16 cellular contexts compared by ENCODE assay signal in the genomic region with DNA sequence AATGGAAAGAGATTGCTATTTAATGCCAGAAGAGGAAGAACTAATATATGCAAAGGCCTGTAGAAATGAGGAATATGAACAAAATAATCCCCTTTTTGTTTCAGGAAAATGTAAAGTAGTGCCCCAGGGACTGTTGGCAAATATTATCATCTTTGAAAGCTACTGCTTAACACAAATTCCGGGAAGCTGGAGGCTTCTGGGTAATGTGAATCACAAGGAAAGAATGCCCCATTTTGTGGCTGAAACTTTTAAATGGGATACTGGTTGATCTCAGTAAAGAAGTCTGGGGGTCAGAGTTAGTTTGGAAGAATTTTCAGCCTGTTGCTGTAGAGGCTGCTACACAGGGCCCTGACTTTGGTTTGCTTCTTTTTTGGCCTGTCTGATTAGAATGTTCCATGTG.
DNase-seq lines count a peak whose midpoint lies in the region; ATAC-seq lines count a peak whose summit lies in the region.
"Had no signal": no experiment of that assay in that cellular context is flagged by ENCODE, and none has a peak within 500 bp of the region (broad histone marks: within the 10 kb centered on the region; RNA-seq: fewer than 3 reads in every experiment).

No MANE protein-coding gene starts in this region.

- no peak for ATAC-seq in GM21423 (IDR thresholded peaks at IDR 0.05; ENCODE audit: unreplicated experiment)
- ATAC-seq: right lobe of liver had no signal

- DNase-seq in COLO829 (ENCODE audit: low spot score) (peak; percentile 59), LHCN-M2 (ENCODE audit: low read depth) (peak; percentile 64), fibroblast of gingiva (ENCODE audit: low read depth) (peak; percentile 11), renal cortical epithelial cell (ENCODE audit: low read depth) (peak; percentile 40), HPDE6-E6E7 (ENCODE audit: extremely low spot score) (no peak), NCI-H1436 (lab: John Stamatoyannopoulos, UW) (no peak)
- DNase-seq in stimulated activated CD4-positive, alpha-beta T cell treated with anti-CD3 and anti-CD28 coated beads, Interleukin-4, amount 100 ng/mL, for 1 hour: no peak
- DNase-seq: adrenal gland; C1 segment of cervical spinal cord; head of caudate nucleus; kidney; NCI-H1436 treated with DMSO at 0.1 percent for 48 hours; NCI-H2227 treated with DMSO at 0.1 percent for 48 hours; NK-92 treated with Interleukin-12 subunit alpha and Interleukin-12 subunit beta, amount 100 ng/mL, for 24 hours; right lobe of liver had no signal

Comparison
In these comparisons a context has a peak if more than half of its experiments do, and no peak if none do; other contexts are left out.
1. DNase-seq: peak in COLO829 (single experiment), LHCN-M2 (single experiment), fibroblast of gingiva (single experiment) and renal cortical epithelial cell (single experiment); none in HPDE6-E6E7 (single experiment), stimulated activated CD4-positive, alpha-beta T cell treated with anti-CD3 and anti-CD28 coated beads, Interleukin-4, amount 100 ng/mL, for 1 hour (single experiment) and NCI-H1436 (single experiment).